In genomic region chr1:14969006-14969405, GRCh38 we compare ENCODE assay signal across 9 cellular contexts.
DNase-seq lines count a peak whose midpoint lies in the region; ATAC-seq and TF ChIP-seq lines count a peak whose summit lies in the region.
"Had no signal": no experiment of that assay in that cellular context is flagged by ENCODE, and none has a peak within 500 bp of the region (broad histone marks: within the 10 kb centered on the region; RNA-seq: fewer than 3 reads in every experiment).

No MANE protein-coding gene starts in this region.

- H3K9me3 Mint-ChIP-seq in activated T-cell treated with anti-CD3 and anti-CD28 coated beads, Interleukin-2, amount 50 U/mL, for 24 hours = no peaks in the 10 kb centered on the region
- H3K9me3 Mint-ChIP-seq in glutamatergic neuron (ENCODE audit: unreplicated experiment) = peaks cover 5% of the 10 kb centered on the region

- no peaks in the 10 kb centered on the region for H3K36me3 ChIP-seq in testis (ENCODE audit: low read depth, missing control alignments)

- peak overlapping the region; percentile 76 for H3K27ac Mint-ChIP-seq in activated T-cell treated with anti-CD3 and anti-CD28 coated beads, Interleukin-2, amount 50 U/mL, for 24 hours
- peak overlapping the region; percentile 43 for H3K27ac Mint-ChIP-seq in glutamatergic neuron (ENCODE audit: unreplicated experiment)

- H3K36me3 Mint-ChIP-seq in activated T-cell treated with anti-CD3 and anti-CD28 coated beads, Interleukin-2, amount 50 U/mL, for 24 hours (ENCODE audit: low read depth) = no peaks in the 10 kb centered on the region
- H3K36me3 Mint-ChIP-seq in glutamatergic neuron (ENCODE audit: unreplicated experiment) = peaks cover 4% of the 10 kb centered on the region

- H3K27me3 ChIP-seq in testis = no peaks in the 10 kb centered on the region

- no peak overlapping the region for H3K4me3 ChIP-seq in testis

- ATAC-seq in GM19455 (IDR thresholded peaks at IDR 0.05; ENCODE audit: unreplicated experiment) (no peak), GM21737 (IDR thresholded peaks at IDR 0.05; ENCODE audit: unreplicated experiment) (no peak), GM18870 (IDR thresholded peaks at IDR 0.05; ENCODE audit: unreplicated experiment) (no peak)

- WGBS in testis, 2 donors = 82 to 85% methylated on average over 7 of the region's 7 CpGs

- peaks cover 5% of the 10 kb centered on the region for H3K27me3 Mint-ChIP-seq in activated T-cell treated with anti-CD3 and anti-CD28 coated beads, Interleukin-2, amount 50 U/mL, for 24 hours
- peaks cover 2% of the 10 kb centered on the region for H3K27me3 Mint-ChIP-seq in glutamatergic neuron (ENCODE audit: unreplicated experiment)

- H3K9me3 ChIP-seq in testis = no peaks in the 10 kb centered on the region

- no peak overlapping the region for H3K4me3 Mint-ChIP-seq in activated T-cell treated with anti-CD3 and anti-CD28 coated beads, Interleukin-2, amount 50 U/mL, for 24 hours
- H3K4me3 Mint-ChIP-seq in glutamatergic neuron (ENCODE audit: unreplicated experiment) = no peak overlapping the region

- DNase-seq in HT1080 (ENCODE audit: low read depth) (peak; percentile 72), glutamatergic neuron (no peak), testis (no peak)
- DNase-seq in activated T-cell treated with anti-CD3 and anti-CD28 coated beads, Interleukin-2, amount 50 U/mL, for 24 hours = no peak
- peak; percentile 10 to 12 for DNase-seq in stimulated activated CD4-positive, alpha-beta T cell treated with anti-CD3 and anti-CD28 coated beads, Interleukin-4, amount 100 ng/mL, for 48 hours (ENCODE audit: low read depth in 2 of 2)
- DNase-seq: activated CD4-positive, CD25-positive, alpha-beta regulatory T cell had no signal

- TF ChIP-seq CTCF in glutamatergic neuron (IDR thresholded peaks at IDR 0.05; ENCODE audit: partially characterized antibody, unreplicated experiment) = no peak
- no peak for TF ChIP-seq CTCF in testis (IDR thresholded peaks at IDR 0.05)

- H3K4me1 Mint-ChIP-seq in activated T-cell treated with anti-CD3 and anti-CD28 coated beads, Interleukin-2, amount 50 U/mL, for 24 hours (ENCODE audit: low read depth) = peaks cover 20% of the 10 kb centered on the region
- H3K4me1 Mint-ChIP-seq in glutamatergic neuron (ENCODE audit: low read depth, unreplicated experiment) = peaks cover 6% of the 10 kb centered on the region

- peak overlapping the region in 1 of 2 donors; percentile 73 for H3K27ac ChIP-seq in testis

- intact Hi-C loops in testis (cut with DNase I; ENCODE audit: low total_unique reads) = no loop called here

- peaks cover 25% of the 10 kb centered on the region for H3K4me1 ChIP-seq in testis

- TF ChIP-seq POLR2A in testis (IDR thresholded peaks at IDR 0.05) = no peak

Comparison
In these comparisons a context has a peak if more than half of its experiments do, and no peak if none do; other contexts are left out.
1. DNase-seq: peak in HT1080 (single experiment) and stimulated activated CD4-positive, alpha-beta T cell treated with anti-CD3 and anti-CD28 coated beads, Interleukin-4, amount 100 ng/mL, for 48 hours (2 of 2); none in activated T-cell treated with anti-CD3 and anti-CD28 coated beads, Interleukin-2, amount 50 U/mL, for 24 hours (single experiment), glutamatergic neuron (single experiment) and testis (single experiment).